ENCODE assay signal across 1 cellular context in the genomic region with DNA sequence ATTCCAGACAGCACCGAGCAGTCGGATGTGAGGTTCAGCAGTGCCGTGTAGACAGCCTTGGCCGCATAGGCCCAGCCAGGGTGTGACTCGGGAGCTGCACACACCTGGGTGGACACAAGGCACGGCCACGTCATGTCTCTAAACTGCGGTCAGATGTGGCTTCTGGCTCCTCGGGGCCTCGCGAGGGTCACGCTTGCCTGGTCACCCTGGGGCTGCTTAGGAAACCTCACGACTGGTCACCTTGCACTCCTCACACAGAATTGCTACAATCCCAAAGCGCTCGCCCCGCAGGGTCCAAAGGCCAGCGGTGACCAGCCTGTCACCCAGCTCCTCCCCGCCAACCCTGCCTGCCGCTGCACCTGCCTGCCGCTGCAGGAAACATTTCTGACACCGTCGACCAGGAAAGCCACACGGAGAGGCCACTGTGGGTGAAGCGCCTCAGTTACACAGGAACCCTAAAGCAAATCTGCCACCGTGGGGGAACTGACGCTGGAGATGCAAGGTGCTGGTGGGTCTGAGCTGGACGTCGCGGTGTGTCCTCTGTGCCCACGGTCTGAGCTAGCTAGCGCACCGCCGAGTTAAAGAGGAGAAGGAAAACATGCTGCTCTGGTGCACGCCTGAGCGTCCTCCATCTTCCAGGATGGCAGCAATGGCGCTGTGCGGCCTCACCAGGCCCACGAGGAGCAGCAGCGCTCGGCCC.
TF ChIP-seq lines count a peak whose summit lies in the region.

No MANE protein-coding gene starts in this region.

TF ChIP-seq in HepG2, 621 proteins besides CTCF, POLR2A, EP300 and RAD21 (continued from another document and continues in another):
- TF ChIP-seq ZBTB46 (CRISPR knock-in tag; IDR thresholded peaks at IDR 0.05; ENCODE audit: borderline replicate concordance), result 0 out of 2 replicates have a peak, but pooled peaks have one; percentile 71
- TF ChIP-seq, protein P1, sequence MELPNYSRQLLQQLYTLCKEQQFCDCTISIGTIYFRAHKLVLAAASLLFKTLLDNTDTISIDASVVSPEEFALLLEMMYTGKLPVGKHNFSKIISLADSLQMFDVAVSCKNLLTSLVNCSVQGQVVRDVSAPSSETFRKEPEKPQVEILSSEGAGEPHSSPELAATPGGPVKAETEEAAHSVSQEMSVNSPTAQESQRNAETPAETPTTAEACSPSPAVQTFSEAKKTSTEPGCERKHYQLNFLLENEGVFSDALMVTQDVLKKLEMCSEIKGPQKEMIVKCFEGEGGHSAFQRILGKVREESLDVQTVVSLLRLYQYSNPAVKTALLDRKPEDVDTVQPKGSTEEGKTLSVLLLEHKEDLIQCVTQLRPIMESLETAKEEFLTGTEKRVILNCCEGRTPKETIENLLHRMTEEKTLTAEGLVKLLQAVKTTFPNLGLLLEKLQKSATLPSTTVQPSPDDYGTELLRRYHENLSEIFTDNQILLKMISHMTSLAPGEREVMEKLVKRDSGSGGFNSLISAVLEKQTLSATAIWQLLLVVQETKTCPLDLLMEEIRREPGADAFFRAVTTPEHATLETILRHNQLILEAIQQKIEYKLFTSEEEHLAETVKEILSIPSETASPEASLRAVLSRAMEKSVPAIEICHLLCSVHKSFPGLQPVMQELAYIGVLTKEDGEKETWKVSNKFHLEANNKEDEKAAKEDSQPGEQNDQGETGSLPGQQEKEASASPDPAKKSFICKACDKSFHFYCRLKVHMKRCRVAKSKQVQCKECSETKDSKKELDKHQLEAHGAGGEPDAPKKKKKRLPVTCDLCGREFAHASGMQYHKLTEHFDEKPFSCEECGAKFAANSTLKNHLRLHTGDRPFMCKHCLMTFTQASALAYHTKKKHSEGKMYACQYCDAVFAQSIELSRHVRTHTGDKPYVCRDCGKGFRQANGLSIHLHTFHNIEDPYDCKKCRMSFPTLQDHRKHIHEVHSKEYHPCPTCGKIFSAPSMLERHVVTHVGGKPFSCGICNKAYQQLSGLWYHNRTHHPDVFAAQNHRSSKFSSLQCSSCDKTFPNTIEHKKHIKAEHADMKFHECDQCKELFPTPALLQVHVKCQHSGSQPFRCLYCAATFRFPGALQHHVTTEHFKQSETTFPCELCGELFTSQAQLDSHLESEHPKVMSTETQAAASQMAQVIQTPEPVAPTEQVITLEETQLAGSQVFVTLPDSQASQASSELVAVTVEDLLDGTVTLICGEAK (IDR thresholded peaks at IDR 0.05), result no peak
- TF ChIP-seq, protein P1 (CRISPR knock-in tag; IDR thresholded peaks at IDR 0.05), result peak; percentile 65; the same call in 1 of the 2 replicates
- no peak for TF ChIP-seq KLF15 (CRISPR knock-in tag; IDR thresholded peaks at IDR 0.05; ENCODE audit: borderline replicate concordance)
- peak; percentile 42; the same call in 1 of the 2 replicates for TF ChIP-seq NCOA2 (CRISPR knock-in tag; IDR thresholded peaks at IDR 0.05)
- no peak for TF ChIP-seq ZBTB10 (CRISPR knock-in tag; IDR thresholded peaks at IDR 0.05; ENCODE audit: borderline replicate concordance)
- no peak for TF ChIP-seq RAD51 (IDR thresholded peaks at IDR 0.05; ENCODE audit: borderline replicate concordance)
- no peak for TF ChIP-seq FOSL1 (CRISPR knock-in tag; IDR thresholded peaks at IDR 0.05; ENCODE audit: borderline replicate concordance)
- peak; percentile 96 for TF ChIP-seq HNF4A (CRISPR knock-in tag; IDR thresholded peaks at IDR 0.05)
- peak; percentile 57; the same call in 1 of the 2 replicates for TF ChIP-seq ZNF160 (CRISPR knock-in tag; IDR thresholded peaks at IDR 0.05)
- no peak for TF ChIP-seq PAF1 (CRISPR knock-in tag; IDR thresholded peaks at IDR 0.05)
- TF ChIP-seq, protein P2, sequence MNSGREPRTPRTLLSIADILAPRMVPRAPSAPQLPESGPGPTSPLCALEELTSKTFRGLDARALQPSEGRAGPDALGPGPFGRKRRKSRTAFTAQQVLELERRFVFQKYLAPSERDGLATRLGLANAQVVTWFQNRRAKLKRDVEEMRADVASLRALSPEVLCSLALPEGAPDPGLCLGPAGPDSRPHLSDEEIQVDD (CRISPR knock-in tag; IDR thresholded peaks at IDR 0.05; ENCODE audit: borderline replicate concordance), result no peak
- TF ChIP-seq ZNF512B (CRISPR knock-in tag; IDR thresholded peaks at IDR 0.05; ENCODE audit: borderline replicate concordance), result no peak
- no peak; the same call in none of the 2 replicates for TF ChIP-seq STAG1 (CRISPR knock-in tag; IDR thresholded peaks at IDR 0.05)
- TF ChIP-seq TBX3 (IDR thresholded peaks at IDR 0.05; ENCODE audit: borderline replicate concordance), result 0 out of 2 replicates have a peak, but pooled peaks have one; percentile 44
- 0 out of 2 replicates have a peak, but pooled peaks have one; percentile 43 for TF ChIP-seq NFYB (CRISPR knock-in tag; IDR thresholded peaks at IDR 0.05)
- peak; percentile 60; the same call in 1 of the 2 replicates for TF ChIP-seq ZIK1 (CRISPR knock-in tag; IDR thresholded peaks at IDR 0.05; ENCODE audit: borderline replicate concordance, low read depth)
- TF ChIP-seq MAX (IDR thresholded peaks at IDR 0.05), result peak; percentile 89
- peak; percentile 86; the same call in 1 of the 2 replicates for TF ChIP-seq ZNF33A (CRISPR knock-in tag; IDR thresholded peaks at IDR 0.05; ENCODE audit: borderline replicate concordance)
- peak; percentile 43; the same call in 1 of the 2 replicates for TF ChIP-seq CREM (IDR thresholded peaks at IDR 0.05)
- TF ChIP-seq CREM (CRISPR knock-in tag; IDR thresholded peaks at IDR 0.05), result no peak
- no peak for TF ChIP-seq MAZ (IDR thresholded peaks at IDR 0.05; ENCODE audit: borderline replicate concordance, low read depth, low read length)
- TF ChIP-seq MAZ (CRISPR knock-in tag; IDR thresholded peaks at IDR 0.05; ENCODE audit: low read depth), result peak; percentile 62; the same call in 1 of the 2 replicates
- TF ChIP-seq ZNF136 (CRISPR knock-in tag; IDR thresholded peaks at IDR 0.05; ENCODE audit: low read depth), result no peak
- no peak for TF ChIP-seq NFE2 (CRISPR knock-in tag; IDR thresholded peaks at IDR 0.05)
- TF ChIP-seq MEIS2 (CRISPR knock-in tag; IDR thresholded peaks at IDR 0.05), result 0 out of 2 replicates have a peak, but pooled peaks have one; percentile 76
- no peak for TF ChIP-seq SRSF9 (IDR thresholded peaks at IDR 0.05; ENCODE audit: borderline replicate concordance, insufficient read depth, low read depth, low read length, poor library complexity, severe bottlenecking)
- peak; percentile 72; the same call in 1 of the 2 replicates for TF ChIP-seq AKAP8 (CRISPR knock-in tag; IDR thresholded peaks at IDR 0.05)
- TF ChIP-seq NBN (conservative IDR thresholded peaks at IDR 0.05), result no peak
- TF ChIP-seq ZNF562 (CRISPR knock-in tag; IDR thresholded peaks at IDR 0.05; ENCODE audit: borderline replicate concordance), result no peak
- TF ChIP-seq THYN1 (CRISPR knock-in tag; IDR thresholded peaks at IDR 0.05; ENCODE audit: borderline replicate concordance, low read depth), result no peak
- TF ChIP-seq SP4 (CRISPR knock-in tag; IDR thresholded peaks at IDR 0.05), result peak; percentile 55
- peak; percentile 63 for TF ChIP-seq AGO2 (optimal IDR thresholded peaks at IDR 0.05; ENCODE audit: low read depth, low read length)
- 0 out of 2 replicates have a peak, but pooled peaks have one; percentile 31 for TF ChIP-seq ZFY (CRISPR knock-in tag; IDR thresholded peaks at IDR 0.05)
- peak; percentile 71 for TF ChIP-seq ZNF883 (CRISPR knock-in tag; IDR thresholded peaks at IDR 0.05; ENCODE audit: not compliant biosample characterization)
- TF ChIP-seq SOX6 (IDR thresholded peaks at IDR 0.05), result no peak
- TF ChIP-seq SOX6 (CRISPR knock-in tag; IDR thresholded peaks at IDR 0.05), result peak; percentile 67
- TF ChIP-seq RARA (CRISPR knock-in tag; IDR thresholded peaks at IDR 0.05), result peak; percentile 79
- peak; percentile 93 for TF ChIP-seq KMT2A (CRISPR knock-in tag; IDR thresholded peaks at IDR 0.05)
- 0 out of 2 replicates have a peak, but pooled peaks have one; percentile 44 for TF ChIP-seq GFI1 (CRISPR knock-in tag; IDR thresholded peaks at IDR 0.05; ENCODE audit: borderline replicate concordance)
- TF ChIP-seq SP2 (CRISPR knock-in tag; IDR thresholded peaks at IDR 0.05), result no peak
- TF ChIP-seq KDM4B (CRISPR knock-in tag; IDR thresholded peaks at IDR 0.05), result peak; percentile 78; the same call in 1 of the 2 replicates
- TF ChIP-seq KDM3A (CRISPR knock-in tag; IDR thresholded peaks at IDR 0.05; ENCODE audit: low read depth), result 0 out of 2 replicates have a peak, but pooled peaks have one; percentile 74
- TF ChIP-seq ZNF614 (CRISPR knock-in tag; IDR thresholded peaks at IDR 0.05; ENCODE audit: borderline replicate concordance), result 0 out of 2 replicates have a peak, but pooled peaks have one; percentile 56
- TF ChIP-seq SAFB2 (CRISPR knock-in tag; IDR thresholded peaks at IDR 0.05; ENCODE audit: borderline replicate concordance, low read depth), result no peak
